Comparison of ENCODE assay signal across 25 cellular contexts in the genomic region with DNA sequence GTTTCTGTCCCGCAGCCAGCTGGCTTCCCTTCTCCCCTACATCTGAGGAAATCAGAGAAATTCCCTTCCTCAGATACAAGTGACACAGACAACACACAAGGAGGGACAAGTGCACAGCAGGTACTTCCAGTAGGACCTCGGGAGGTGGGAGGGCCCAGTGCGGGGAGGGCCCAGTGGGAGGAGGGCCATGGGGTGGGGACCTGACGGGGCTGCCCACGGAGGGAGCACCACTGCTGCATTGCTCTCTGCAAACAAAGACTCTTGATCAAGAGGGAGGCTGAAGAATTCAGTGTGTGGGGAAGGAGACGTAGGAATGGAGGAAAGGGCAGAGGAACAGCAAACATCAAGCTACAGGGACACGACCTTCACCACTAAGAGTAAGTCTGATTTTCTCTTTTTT. TPM values are rescaled to one million over a fixed set of nuclear protein-coding genes. Genes with fewer than 3 reads are reported as not detected.
"Had no signal": no experiment of that assay in that cellular context is flagged by ENCODE, and none has a peak within 500 bp of the region (broad histone marks: within the 10 kb centered on the region; RNA-seq: fewer than 3 reads in every experiment).

No MANE protein-coding gene starts in this region.

- H3K4me3 Mint-ChIP-seq: activated CD4-positive, alpha-beta memory T cell treated with anti-CD3 and anti-CD28 coated beads, Interleukin-2, amount 10 ng/mL, durations not matched to agents 7 days and 5 days; mesothelial cell of epicardium; natural killer cell treated with Interleukin-12 subunit alpha and Interleukin-12 subunit beta and Interleukin-15 and Interleukin-18, amount 100 ng/mL, for 72 hours; WTC11 had no signal

- H3K9me3 ChIP-seq: adrenal gland, pancreas, psoas muscle, right atrium auricular region, testis, vagina had no signal

- H3K27ac ChIP-seq: adrenal gland, foreskin keratinocyte, pancreas, psoas muscle, right atrium auricular region, testis, vagina had no signal

- H3K27me3 Mint-ChIP-seq: activated CD4-positive, alpha-beta memory T cell treated with anti-CD3 and anti-CD28 coated beads, Interleukin-2, amount 10 ng/mL, durations not matched to agents 7 days and 5 days; natural killer cell treated with Interleukin-12 subunit alpha and Interleukin-12 subunit beta and Interleukin-15 and Interleukin-18, amount 100 ng/mL, for 72 hours had no signal

- H3K4me3 ChIP-seq: adrenal gland, pancreas, psoas muscle, right atrium auricular region, testis, vagina had no signal

- H3K4me1 ChIP-seq: adrenal gland, foreskin keratinocyte, psoas muscle, testis, vagina had no signal

- H3K9me3 Mint-ChIP-seq: activated CD4-positive, alpha-beta memory T cell treated with anti-CD3 and anti-CD28 coated beads, Interleukin-2, amount 10 ng/mL, durations not matched to agents 7 days and 5 days; activated T-helper 2 cell treated with anti-CD3 and anti-CD28 coated beads, Interferon-gamma antibody, Interleukin-2, Interleukin-4, amounts not matched to agents 10 μg/mL and 5 μg/mL and 100 μg/mL, durations not matched to agents 14 hours and 24 hours and 36 hours; mesothelial cell of epicardium; natural killer cell treated with Interleukin-12 subunit alpha and Interleukin-12 subunit beta and Interleukin-15 and Interleukin-18, amount 100 ng/mL, for 72 hours; WTC11 had no signal

- DNase-seq: activated CD4-positive, alpha-beta memory T cell treated with anti-CD3 and anti-CD28 coated beads, Interleukin-2, amount 10 ng/mL, durations not matched to agents 7 days and 5 days; activated CD4-positive, alpha-beta T cell treated with anti-CD3 and anti-CD28 coated beads for 4 hours; activated naive CD4-positive, alpha-beta T cell treated with Interleukin-2 at 50 U/mL for 16 hours; adrenal gland; central memory CD4-positive, alpha-beta T cell; dermis blood vessel endothelial cell; effector CD8-positive, alpha-beta T cell; foreskin keratinocyte; kidney; pancreas; psoas muscle; stimulated activated CD4-positive, alpha-beta T cell treated with anti-CD3 and anti-CD28 coated beads, Interleukin-12 subunit alpha, Interleukin-12 subunit beta, amount 100 ng/mL, for 4 hours; stimulated activated CD4-positive, alpha-beta T cell treated with anti-CD3 and anti-CD28 coated beads, Interleukin-4, amount 100 ng/mL, for 4 hours; T-helper 1 cell; T1000; testis; trophoblast cell had no signal

- H3K27me3 ChIP-seq: adrenal gland, foreskin keratinocyte, pancreas, right atrium auricular region, testis, vagina had no signal

- H3K27ac Mint-ChIP-seq: activated CD4-positive, alpha-beta memory T cell treated with anti-CD3 and anti-CD28 coated beads, Interleukin-2, amount 10 ng/mL, durations not matched to agents 7 days and 5 days; activated T-helper 2 cell treated with anti-CD3 and anti-CD28 coated beads, Interferon-gamma antibody, Interleukin-2, Interleukin-4, amounts not matched to agents 10 μg/mL and 5 μg/mL and 100 μg/mL, durations not matched to agents 14 hours and 24 hours and 36 hours; mesothelial cell of epicardium; natural killer cell treated with Interleukin-12 subunit alpha and Interleukin-12 subunit beta and Interleukin-15 and Interleukin-18, amount 100 ng/mL, for 72 hours; WTC11 had no signal

- ATAC-seq: foreskin keratinocyte; natural killer cell treated with Interleukin-12 subunit alpha and Interleukin-12 subunit beta and Interleukin-15 and Interleukin-18, amount 100 ng/mL, for 72 hours; psoas muscle; WTC11 had no signal

RNA-seq across cellular contexts. Expression of gene HLA-DOB, which starts 12.7 kb away (rescaled TPM):
- total RNA-seq: dermis blood vessel endothelial cell, lung microvascular endothelial cell, right atrium auricular region, skeletal muscle tissue had no signal

RNA-seq across cellular contexts. Expression of gene PSMB9, which starts 24.5 kb away (rescaled TPM):
- total RNA-seq: mesothelial cell of epicardium had no signal
